In the genomic region with DNA sequence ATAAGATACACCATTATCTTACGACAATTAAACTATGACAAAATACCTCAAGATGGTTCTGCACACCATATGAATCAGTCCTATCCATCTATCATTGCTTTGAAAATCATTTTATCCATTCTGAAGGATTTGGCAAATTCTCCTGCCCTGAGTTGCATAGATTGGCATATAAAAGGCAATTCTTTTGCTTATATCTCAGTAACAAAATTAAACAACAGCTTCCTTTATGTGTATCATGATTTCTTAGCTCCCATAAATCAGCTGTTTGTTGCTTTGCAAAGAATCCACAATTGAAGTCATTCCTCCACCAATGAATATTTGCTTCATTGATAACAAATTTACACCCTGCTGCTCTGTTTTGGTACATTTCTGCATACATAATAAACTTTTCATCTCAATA, we compare ENCODE assay signal across 19 cellular contexts.
"Had no signal": no experiment of that assay in that cellular context is flagged by ENCODE, and none has a peak within 500 bp of the region (broad histone marks: within the 10 kb centered on the region; RNA-seq: fewer than 3 reads in every experiment).

No MANE protein-coding gene starts in this region.

- DNase-seq: colonic mucosa; cortex of kidney; effector CD8-positive, alpha-beta T cell; effector memory CD8-positive, alpha-beta T cell; endodermal cell; foreskin keratinocyte; gastrocnemius medialis; glutamatergic neuron; head of caudate nucleus; heart right ventricle; hippocampal formation; left cardiac atrium; left lung; left ventricle myocardium superior; lower lobe of right lung; mesenchymal stem cell; mucosa of descending colon; naive B cell had no signal

- H3K4me3 ChIP-seq: colonic mucosa, esophagus muscularis mucosa, gastrocnemius medialis, heart right ventricle, left lung, lower lobe of right lung, mucosa of descending colon had no signal

- H3K27me3 ChIP-seq: colonic mucosa, esophagus muscularis mucosa, foreskin keratinocyte, gastrocnemius medialis, heart right ventricle, left lung had no signal

- H3K9me3 ChIP-seq: colonic mucosa, esophagus muscularis mucosa, gastrocnemius medialis, heart right ventricle, left lung, lower lobe of right lung, mucosa of descending colon had no signal

- ATAC-seq: effector memory CD8-positive, alpha-beta T cell; foreskin keratinocyte; gastrocnemius medialis; heart right ventricle; left cardiac atrium; left lung; left ventricle myocardium superior; lower lobe of right lung; mucosa of descending colon had no signal

- H3K27ac ChIP-seq: colonic mucosa, esophagus muscularis mucosa, foreskin keratinocyte, heart right ventricle, left lung, lower lobe of right lung had no signal

- H3K36me3 ChIP-seq: colonic mucosa, esophagus muscularis mucosa, gastrocnemius medialis, heart right ventricle, left lung had no signal

- H3K4me1 ChIP-seq: colonic mucosa, esophagus muscularis mucosa, lower lobe of right lung had no signal
